ENCODE assay signal across 1 cellular context in genomic region chr19:14418743-14419037, GRCh38.
TF ChIP-seq lines count a peak whose summit lies in the region.

No MANE protein-coding gene starts in this region.

TF ChIP-seq in GM23338, 12 proteins besides CTCF, POLR2A, EP300 and RAD21 (continued from another document):
- TF ChIP-seq ZNF462 (CRISPR knock-in tag; IDR thresholded peaks at IDR 0.05) (no peak), NANOG (IDR thresholded peaks at IDR 0.05; ENCODE audit: borderline replicate concordance) (no peak), ZNF114 (CRISPR knock-in tag; IDR thresholded peaks at IDR 0.05) (no peak), EZH2phosphoT487 (IDR thresholded peaks at IDR 0.05; ENCODE audit: unreplicated experiment) (no peak), JUNB (IDR thresholded peaks at IDR 0.05; ENCODE audit: unreplicated experiment) (no peak), POLR2AphosphoS5 (IDR thresholded peaks at IDR 0.05; ENCODE audit: low read depth) (no peak)
